In genomic region chrX:134026732-134027311, GRCh38 we compare ENCODE assay signal across 8 cellular contexts. TPM values are rescaled to one million over a fixed set of nuclear protein-coding genes. Genes with fewer than 3 reads are reported as not detected.
DNase-seq lines count a peak whose midpoint lies in the region; ATAC-seq and TF ChIP-seq lines count a peak whose summit lies in the region.

No MANE protein-coding gene starts in this region.

- H3K27ac Mint-ChIP-seq in activated naive CD8-positive, alpha-beta T cell, result no peak overlapping the region

- peak; percentile 66 for DNase-seq in NCI-H82 (lab: John Stamatoyannopoulos, UW)
- no peak for DNase-seq in NCI-H82 treated with DMSO at 0.1 percent for 48 hours (lab: John Stamatoyannopoulos, UW; ENCODE audit: unreplicated experiment)
- DNase-seq in NB4 (ENCODE audit: low read depth), result peak; percentile 26
- no peak for DNase-seq in left ventricle myocardium inferior
- no peak for DNase-seq in retinal pigment epithelial cell (ENCODE audit: low read depth)
- DNase-seq in GF-D8 (lab: John Stamatoyannopoulos, UW), result no peak

- H3K4me1 ChIP-seq in left ventricle myocardium inferior, result no peaks in the 10 kb centered on the region

- no peak overlapping the region for H3K27ac ChIP-seq in left ventricle myocardium inferior (replicated peaks)

- no peak for ATAC-seq in HG03520 (IDR thresholded peaks at IDR 0.05; ENCODE audit: unreplicated experiment)

- peak overlapping the region; percentile 40 for H3K4me3 Mint-ChIP-seq in activated naive CD8-positive, alpha-beta T cell

- no peaks in the 10 kb centered on the region for H3K9me3 Mint-ChIP-seq in activated naive CD8-positive, alpha-beta T cell (ENCODE audit: low read depth)

- no peaks in the 10 kb centered on the region for H3K27me3 Mint-ChIP-seq in activated naive CD8-positive, alpha-beta T cell

- H3K4me1 Mint-ChIP-seq in activated naive CD8-positive, alpha-beta T cell (ENCODE audit: low read depth), result peaks cover 8% of the 10 kb centered on the region

- H3K4me3 ChIP-seq in NB4 (ENCODE audit: low read depth, low read length) (no peak overlapping the region), left ventricle myocardium inferior (peak overlapping the region; percentile 38), retinal pigment epithelial cell (ENCODE audit: low read length) (no peak overlapping the region)

- no peaks in the 10 kb centered on the region for H3K27me3 ChIP-seq in left ventricle myocardium inferior (ENCODE audit: low read depth)

- H3K36me3 ChIP-seq in left ventricle myocardium inferior, result no peaks in the 10 kb centered on the region

- intact Hi-C loops in left ventricle myocardium inferior (cut with micrococcal nuclease), result no loop called here

- no peak for TF ChIP-seq POLR2A in NB4 (IDR thresholded peaks at IDR 0.05; ENCODE audit: extremely low read depth, insufficient read length)

- H3K9me3 ChIP-seq in left ventricle myocardium inferior (replicated peaks), result no peaks in the 10 kb centered on the region

- TF ChIP-seq CTCF in NB4 (IDR thresholded peaks at IDR 0.05; ENCODE audit: low read depth, low read length), result peak; percentile 1
- peak; percentile 52 for TF ChIP-seq CTCF in left ventricle myocardium inferior (IDR thresholded peaks at IDR 0.05; ENCODE audit: borderline replicate concordance)
- peak; percentile 63 for TF ChIP-seq CTCF in retinal pigment epithelial cell (conservative IDR thresholded peaks at IDR 0.05; ENCODE audit: low read depth, low read length)

- H3K36me3 Mint-ChIP-seq in activated naive CD8-positive, alpha-beta T cell, result no peaks in the 10 kb centered on the region

RNA-seq across cellular contexts. Expression of gene GPC3, which starts 41.4 kb away (rescaled TPM):
- 5.4 TPM for total RNA-seq in left ventricle myocardium inferior

Comparison
In these comparisons a context has a peak if more than half of its experiments do, and no peak if none do; other contexts are left out.
1. DNase-seq: peak in NCI-H82 (single experiment) and NB4 (single experiment); none in NCI-H82 treated with DMSO at 0.1 percent for 48 hours (single experiment), left ventricle myocardium inferior (single experiment), retinal pigment epithelial cell (single experiment) and GF-D8 (single experiment).
2. CTCF ChIP-seq: peak in every context shown above with its lines; median percentile 63 in retinal pigment epithelial cell; 52 in left ventricle myocardium inferior; 1 in NB4.